Comparison of ENCODE assay signal across 25 cellular contexts in genomic region chr20:42364446-42364845, GRCh38.
DNase-seq lines count a peak whose midpoint lies in the region; ATAC-seq lines count a peak whose summit lies in the region.
"Had no signal": no experiment of that assay in that cellular context is flagged by ENCODE, and none has a peak within 500 bp of the region (broad histone marks: within the 10 kb centered on the region; RNA-seq: fewer than 3 reads in every experiment).

No MANE protein-coding gene starts in this region.

- peaks cover 0 to 2% of the 10 kb centered on the region in 2 donors for H3K36me3 Mint-ChIP-seq in stimulated activated naive B cell treated with anti-CD40 and anti-IgM and Interleukin-4, amounts not matched to agents 10 μg/mL and 1 μg/mL and 100 μg/mL, for 72 hours
- H3K36me3 Mint-ChIP-seq: CD14-positive monocyte; CD4-positive, alpha-beta memory T cell; CD4-positive, CD25-positive, alpha-beta regulatory T cell; CD8-positive, alpha-beta memory T cell; CD8-positive, alpha-beta T cell had no signal

- H3K9me3 Mint-ChIP-seq in stimulated activated naive B cell treated with anti-CD40 and anti-IgM and Interleukin-4, amounts not matched to agents 10 μg/mL and 1 μg/mL and 100 μg/mL, for 72 hours, result no peaks in the 10 kb centered on the region
- H3K9me3 Mint-ChIP-seq: CD4-positive, alpha-beta T cell; CD8-positive, alpha-beta T cell had no signal

- H3K27ac Mint-ChIP-seq in stimulated activated naive B cell treated with anti-CD40 and anti-IgM and Interleukin-4, amounts not matched to agents 10 μg/mL and 1 μg/mL and 100 μg/mL, for 72 hours, result no peak overlapping the region
- H3K27ac Mint-ChIP-seq: B cell; CD14-positive monocyte; CD4-positive, alpha-beta memory T cell; CD4-positive, alpha-beta T cell; CD4-positive, CD25-positive, alpha-beta regulatory T cell; CD8-positive, alpha-beta T cell had no signal

- peak; percentile 72 to 76 for ATAC-seq in stimulated activated naive B cell treated with anti-CD40 and anti-IgM and Interleukin-4, amounts not matched to agents 10 μg/mL and 1 μg/mL and 100 μg/mL, for 72 hours (replicated peaks)
- ATAC-seq: A549; CD8-positive, alpha-beta T cell had no signal

- no peaks in the 10 kb centered on the region for H3K27me3 Mint-ChIP-seq in stimulated activated naive B cell treated with anti-CD40 and anti-IgM and Interleukin-4, amounts not matched to agents 10 μg/mL and 1 μg/mL and 100 μg/mL, for 72 hours
- H3K27me3 Mint-ChIP-seq: CD4-positive, alpha-beta T cell; CD4-positive, CD25-positive, alpha-beta regulatory T cell; CD8-positive, alpha-beta memory T cell had no signal

- no peak for DNase-seq in stimulated activated naive B cell treated with anti-CD40 and anti-IgM and Interleukin-4, amounts not matched to agents 10 μg/mL and 1 μg/mL and 100 μg/mL, for 72 hours
- DNase-seq in SKM-1 (lab: John Stamatoyannopoulos, UW; ENCODE audit: unreplicated experiment), result no peak
- DNase-seq: 8988T; ACHN; AML-193; BE2C; C1 segment of cervical spinal cord; Caco-2; Calu3; CD4-positive, alpha-beta memory T cell; CD4-positive, alpha-beta T cell; CD4-positive, CD25-positive, alpha-beta regulatory T cell; CD8-positive, alpha-beta memory T cell; CD8-positive, alpha-beta T cell; COR-L47; DMS 273 treated with DMSO at 0.1 percent for 48 hours; DMS153; DMS53; DMS79; DMS79 treated with DMSO at 0.1 percent for 48 hours; DND-41; EL had no signal

- peaks cover 10 to 32% of the 10 kb centered on the region in 2 donors for H3K4me1 Mint-ChIP-seq in stimulated activated naive B cell treated with anti-CD40 and anti-IgM and Interleukin-4, amounts not matched to agents 10 μg/mL and 1 μg/mL and 100 μg/mL, for 72 hours
- H3K4me1 Mint-ChIP-seq: B cell; CD14-positive monocyte; CD4-positive, alpha-beta memory T cell; CD4-positive, CD25-positive, alpha-beta regulatory T cell; CD8-positive, alpha-beta memory T cell had no signal

- no peak overlapping the region for H3K4me3 Mint-ChIP-seq in stimulated activated naive B cell treated with anti-CD40 and anti-IgM and Interleukin-4, amounts not matched to agents 10 μg/mL and 1 μg/mL and 100 μg/mL, for 72 hours
- H3K4me3 Mint-ChIP-seq: B cell; CD14-positive monocyte; CD4-positive, alpha-beta memory T cell; CD4-positive, alpha-beta T cell; CD4-positive, CD25-positive, alpha-beta regulatory T cell; CD8-positive, alpha-beta memory T cell; CD8-positive, alpha-beta T cell had no signal
